Comparison of ENCODE assay signal across 8 cellular contexts in genomic region chr14:20989464-20989786, GRCh38. TPM values are rescaled to one million over a fixed set of nuclear protein-coding genes. Genes with fewer than 3 reads are reported as not detected.
A peak's percentile ranks its signal among the peaks of the same experiment; 100 is the strongest.
DNase-seq lines count a peak whose midpoint lies in the region; ATAC-seq and TF ChIP-seq lines count a peak whose summit lies in the region.

No MANE protein-coding gene starts in this region.

- TF ChIP-seq POLR2A in esophagus muscularis mucosa (IDR thresholded peaks at IDR 0.05; ENCODE audit: low read depth) = no peak

- DNase-seq in RWPE2 (ENCODE audit: low spot score) = no peak
- DNase-seq in esophagus muscularis mucosa (ENCODE audit: extremely low spot score) = no peak
- DNase-seq in psoas muscle = no peak
- DNase-seq in NCI-H226 = no peak
- no peak for DNase-seq in GM03348 (ENCODE audit: low spot score)
- no peak for DNase-seq in posterior cingulate gyrus

- H3K27ac ChIP-seq in RWPE2 (ENCODE audit: poor library complexity, severe bottlenecking) (peak overlapping the region; percentile 78), esophagus muscularis mucosa (replicated peaks in 1 of 4) (peak overlapping the region; percentile 75 to 82 (median 78)), psoas muscle (peak overlapping the region; percentile 84)

- H3K27me3 ChIP-seq in RWPE2 (ENCODE audit: insufficient read depth, poor library complexity, severe bottlenecking) = no peaks in the 10 kb centered on the region
- H3K27me3 ChIP-seq in esophagus muscularis mucosa = no peaks in the 10 kb centered on the region
- H3K27me3 ChIP-seq in psoas muscle (ENCODE audit: insufficient read depth in 3 of 3, low read length in 2 of 3) = no peaks in the 10 kb centered on the region

- peak overlapping the region; percentile 38 for H3K9ac ChIP-seq in ES-I3 (ENCODE audit: low read depth, low read length)

- no peak for TF ChIP-seq EP300 in esophagus muscularis mucosa (IDR thresholded peaks at IDR 0.05)

- H3K9me3 ChIP-seq in ES-I3 (ENCODE audit: control insufficient read depth, insufficient read depth, low read length) (no peaks in the 10 kb centered on the region), RWPE2 (ENCODE audit: severe bottlenecking) (no peaks in the 10 kb centered on the region), esophagus muscularis mucosa (no peaks in the 10 kb centered on the region), psoas muscle (no peaks in the 10 kb centered on the region)

- intact Hi-C loops in esophagus muscularis mucosa (cut with DNase I) (loop anchor here (10.0 kb wide), 1 partner anchor 525 kb away; the partner anchor contains the start of genes PIP4P1 and PNP), psoas muscle (cut with DNase I) (no loop called here), posterior cingulate gyrus (cut with DNase I) (no loop called here)

- H3K4me3 ChIP-seq in RWPE2 (ENCODE audit: severe bottlenecking) (peak overlapping the region; percentile 89), esophagus muscularis mucosa (peak overlapping the region; percentile 65 to 96 (median 76)), psoas muscle (peak overlapping the region; percentile 89)

- ATAC-seq in RWPE2 (ENCODE audit: low read depth) (no peak), psoas muscle (no peak), HG02885 (IDR thresholded peaks at IDR 0.05; ENCODE audit: poor library complexity, unreplicated experiment) (no peak)

- H3K36me3 ChIP-seq in ES-I3 (ENCODE audit: insufficient read depth, low read length) = peaks cover 16% of the 10 kb centered on the region; the same call in 1 of the 2 replicates
- peaks cover 42% of the 10 kb centered on the region for H3K36me3 ChIP-seq in RWPE2 (ENCODE audit: low read depth)
- H3K36me3 ChIP-seq in esophagus muscularis mucosa = peaks cover 25 to 31% (median 27%) of the 10 kb centered on the region in 4 donors
- H3K36me3 ChIP-seq in psoas muscle (ENCODE audit: insufficient read depth in 1 of 2, low read depth in 1 of 2) = peaks cover 10 to 33% of the 10 kb centered on the region in 2 donors

- peaks cover 10% of the 10 kb centered on the region for H3K4me1 ChIP-seq in ES-I3 (ENCODE audit: insufficient read depth, low read length)
- H3K4me1 ChIP-seq in RWPE2 (ENCODE audit: insufficient read depth, poor library complexity, severe bottlenecking) = peaks cover 37% of the 10 kb centered on the region
- peaks cover 26 to 34% (median 30%) of the 10 kb centered on the region in 4 donors for H3K4me1 ChIP-seq in esophagus muscularis mucosa
- H3K4me1 ChIP-seq in psoas muscle = peaks cover 7% of the 10 kb centered on the region

- WGBS in esophagus muscularis mucosa = under 1% methylated on average over 11 of the region's 11 CpGs
- 1 to 2% (median 2%) methylated on average over 11 of the region's 11 CpGs for WGBS in psoas muscle, 3 donors

- TF ChIP-seq CTCF in RWPE2 (IDR thresholded peaks at IDR 0.05; ENCODE audit: poor library complexity, severe bottlenecking) (no peak), esophagus muscularis mucosa (IDR thresholded peaks at IDR 0.05) (no peak), psoas muscle (IDR thresholded peaks at IDR 0.05) (no peak)

RNA-seq across cellular contexts. Expression of gene METTL17, which starts 0.4 kb away (rescaled TPM):
- total RNA-seq in esophagus muscularis mucosa (10 to 100 TPM; 39.8 to 57.4 (median 41.7) TPM), psoas muscle (10 to 100 TPM; 24.6 to 38.0 (median 29.3) TPM)
- polyA plus RNA-seq in psoas muscle = 10 to 100 TPM; 38.6 to 55.7 (median 50.7) TPM

RNA-seq across cellular contexts. Expression of gene SLC39A2, which starts 9.7 kb away (rescaled TPM):
- total RNA-seq in esophagus muscularis mucosa = not detected
- total RNA-seq in psoas muscle = not detected
- polyA plus RNA-seq in psoas muscle = under 1 TPM in 1 of 3 donors, not detected in 2; 0.04 TPM

RNA-seq across cellular contexts. Expression of gene RNASE2, which starts 34.1 kb away (rescaled TPM):
- 1 to 10 TPM in 3 of 4 donors, not detected in 1; 1.7 to 3.8 (median 2.1) TPM for total RNA-seq in esophagus muscularis mucosa
- 1 to 10 TPM in 1 of 4 donors, under 1 TPM in 2, not detected in 1; 0.78 to 1.1 (median 0.90) TPM for total RNA-seq in psoas muscle
- 1 to 10 TPM in 2 of 3 donors, under 1 TPM in 1; 0.38 to 1.8 (median 1.1) TPM for polyA plus RNA-seq in psoas muscle

RNA-seq across cellular contexts. Expression of gene NDRG2, which starts 35.4 kb away (rescaled TPM):
- total RNA-seq in esophagus muscularis mucosa (100 to 1,000 TPM; 175 to 222 (median 201) TPM), psoas muscle (100 to 1,000 TPM; 552 to 931 (median 770) TPM)
- polyA plus RNA-seq in psoas muscle = 1,000 to 10,000 TPM in 1 of 3 donors, 100 to 1,000 TPM in 2; 328 to 2,087 (median 762) TPM

RNA-seq across cellular contexts. Expression of gene TPPP2, which starts 40.6 kb away (rescaled TPM):
- total RNA-seq in esophagus muscularis mucosa = not detected
- 1 to 10 TPM in 3 of 4 donors, under 1 TPM in 1; 0.90 to 3.2 (median 2.5) TPM for total RNA-seq in psoas muscle
- polyA plus RNA-seq in psoas muscle = 1 to 10 TPM in 2 of 3 donors, not detected in 1; 1.3 to 2.0 TPM
